Comparison of ENCODE assay signal across 8 cellular contexts in the genomic region with DNA sequence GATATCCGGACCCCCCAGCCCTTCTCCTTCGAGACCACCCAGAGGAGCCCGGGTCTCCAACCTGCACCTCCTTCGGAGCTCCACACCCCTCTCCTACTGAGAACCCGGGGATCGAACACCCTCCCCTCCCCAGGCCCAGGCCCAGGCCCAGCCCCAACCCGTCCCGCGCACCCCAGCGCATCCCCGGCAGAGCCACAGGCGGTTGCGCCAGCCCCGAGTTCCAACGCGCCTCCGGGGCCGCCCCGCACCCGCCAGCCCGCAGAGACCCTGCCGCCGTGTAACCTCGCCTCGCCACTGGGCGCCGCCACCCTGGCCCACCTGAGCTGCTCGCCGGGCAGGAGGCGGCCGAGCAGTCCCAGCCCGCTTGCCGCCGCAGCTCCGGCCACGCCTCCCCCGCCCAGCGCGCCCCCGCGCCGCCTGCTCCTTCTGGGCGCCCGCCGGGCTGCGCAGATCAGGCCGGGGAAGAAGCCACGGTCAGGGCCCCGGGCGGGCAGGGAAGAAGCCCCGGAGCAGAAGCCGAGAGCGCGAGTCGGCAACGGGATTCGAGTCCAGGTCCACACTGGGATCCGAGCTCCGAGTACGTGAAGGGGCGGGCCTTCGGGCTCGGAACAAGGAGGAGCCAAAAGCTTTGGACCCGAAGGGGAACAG. TPM values are rescaled to one million over a fixed set of nuclear protein-coding genes. Genes with fewer than 3 reads are reported as not detected.
DNase-seq lines count a peak whose midpoint lies in the region; ATAC-seq and TF ChIP-seq lines count a peak whose summit lies in the region.

A gene with protein sequence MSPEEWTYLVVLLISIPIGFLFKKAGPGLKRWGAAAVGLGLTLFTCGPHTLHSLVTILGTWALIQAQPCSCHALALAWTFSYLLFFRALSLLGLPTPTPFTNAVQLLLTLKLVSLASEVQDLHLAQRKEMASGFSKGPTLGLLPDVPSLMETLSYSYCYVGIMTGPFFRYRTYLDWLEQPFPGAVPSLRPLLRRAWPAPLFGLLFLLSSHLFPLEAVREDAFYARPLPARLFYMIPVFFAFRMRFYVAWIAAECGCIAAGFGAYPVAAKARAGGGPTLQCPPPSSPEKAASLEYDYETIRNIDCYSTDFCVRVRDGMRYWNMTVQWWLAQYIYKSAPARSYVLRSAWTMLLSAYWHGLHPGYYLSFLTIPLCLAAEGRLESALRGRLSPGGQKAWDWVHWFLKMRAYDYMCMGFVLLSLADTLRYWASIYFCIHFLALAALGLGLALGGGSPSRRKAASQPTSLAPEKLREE (minus strand): TSS at position 561 of the 648 bp plus-strand sequence. CDS start 1,072 bp downstream, outside the sequence.

- H3K9me3 ChIP-seq in BLaER1 treated with 17β-estradiol and CSF1 and Interleukin-3, amounts not matched to agents 10 nM and 100 nM (replicated peaks in 1 of 11), result no peaks in the 10 kb centered on the region
- H3K9me3 ChIP-seq in esophagus squamous epithelium (no peaks in the 10 kb centered on the region), neutrophil (no peaks in the 10 kb centered on the region)

- peaks cover 12 to 52% (median 18%) of the 10 kb centered on the region in 11 experiments; a peak in 15 of 22 replicates for H4K20me1 ChIP-seq in BLaER1 treated with 17β-estradiol and CSF1 and Interleukin-3, amounts not matched to agents 10 nM and 100 nM

- peak within 1 kb of the TSS; percentile 88 to 95 (median 94) for H3K9ac ChIP-seq in BLaER1 treated with 17β-estradiol and CSF1 and Interleukin-3, amounts not matched to agents 10 nM and 100 nM

- peak in 2 of 4 donors; percentile 9 to 73 for TF ChIP-seq POLR2A in esophagus squamous epithelium (IDR thresholded peaks at IDR 0.05)

- no peaks in the 10 kb centered on the region for H3K27me3 ChIP-seq in BLaER1 treated with 17β-estradiol and CSF1 and Interleukin-3, amounts not matched to agents 10 nM and 100 nM
- H3K27me3 ChIP-seq in esophagus squamous epithelium (no peaks in the 10 kb centered on the region), neutrophil (no peaks in the 10 kb centered on the region)

- H3K4me1 ChIP-seq in BLaER1 treated with 17β-estradiol and CSF1 and Interleukin-3, amounts not matched to agents 10 nM and 100 nM, result peaks cover 37 to 54% (median 41%) of the 10 kb centered on the region in 10 experiments
- H3K4me1 ChIP-seq in esophagus squamous epithelium (peaks cover 16 to 38% (median 22%) of the 10 kb centered on the region in 3 donors), neutrophil (ENCODE audit: control insufficient read depth in 1 of 2, insufficient read depth in 1 of 2, low read depth in 1 of 2, low read length in 1 of 2) (peaks cover 40 to 45% of the 10 kb centered on the region in 2 experiments)

- H3K27ac ChIP-seq in BLaER1 treated with 17β-estradiol and CSF1 and Interleukin-3, amounts not matched to agents 10 nM and 100 nM, result peak within 1 kb of the TSS; percentile 90 to 97 (median 95)
- H3K27ac ChIP-seq in esophagus squamous epithelium (peak within 1 kb of the TSS; percentile 90 to 99 (median 97)), neutrophil (peak within 1 kb of the TSS; percentile 100)

- H3K36me3 ChIP-seq in BLaER1 treated with 17β-estradiol and CSF1 and Interleukin-3, amounts not matched to agents 10 nM and 100 nM, result peaks cover 43 to 59% (median 50%) of the 10 kb centered on the region in 11 experiments
- H3K36me3 ChIP-seq in esophagus squamous epithelium (peaks cover 0 to 44% (median 8%) of the 10 kb centered on the region in 3 donors), neutrophil (peaks cover 59% of the 10 kb centered on the region)

- intact Hi-C loops in esophagus squamous epithelium (cut with DNase I), result no loop called here

- H3K4me2 ChIP-seq in BLaER1 treated with 17β-estradiol and CSF1 and Interleukin-3, amounts not matched to agents 10 nM and 100 nM, result peak within 1 kb of the TSS; percentile 79 to 99 (median 94)

- WGBS in esophagus squamous epithelium, 2 donors, result 0% methylated on average over 2 to 4 of the region's 64 CpGs

- TF ChIP-seq CTCF in esophagus squamous epithelium (IDR thresholded peaks at IDR 0.05) (peak in 5 of 6 experiments; percentile 13 to 45 (median 44)), neutrophil (IDR thresholded peaks at IDR 0.05) (peak; percentile 62)

- ATAC-seq in GM18907 (IDR thresholded peaks at IDR 0.05; ENCODE audit: unreplicated experiment) (peak; percentile 21), HG03066 (IDR thresholded peaks at IDR 0.05; ENCODE audit: low read depth, unreplicated experiment) (peak; percentile 15)

- H3K4me3 ChIP-seq in BLaER1 treated with 17β-estradiol and CSF1 and Interleukin-3, amounts not matched to agents 10 nM and 100 nM, result peak within 1 kb of the TSS; percentile 77 to 97 (median 86)
- H3K4me3 ChIP-seq in esophagus squamous epithelium (peak within 1 kb of the TSS; percentile 75 to 95 (median 87)), neutrophil (ENCODE audit: low read depth in 1 of 2, low read length in 1 of 2) (peak within 1 kb of the TSS; percentile 88 to 100)

- DNase-seq in T follicular helper cell (ENCODE audit: low read depth) (peak; percentile 32), esophagus squamous epithelium (lab: John Stamatoyannopoulos, UW) (no peak), SKM-1 (lab: John Stamatoyannopoulos, UW; ENCODE audit: unreplicated experiment) (no peak), cerebellar nuclear complex (lab: John Stamatoyannopoulos, UW) (no peak)

RNA-seq across cellular contexts. Expression of the gene that starts here (rescaled TPM):
- total RNA-seq in esophagus squamous epithelium, result 10 to 100 TPM; 32.2 to 56.2 (median 40.8) TPM
